9 cellular contexts compared by ENCODE assay signal in the genomic region with DNA sequence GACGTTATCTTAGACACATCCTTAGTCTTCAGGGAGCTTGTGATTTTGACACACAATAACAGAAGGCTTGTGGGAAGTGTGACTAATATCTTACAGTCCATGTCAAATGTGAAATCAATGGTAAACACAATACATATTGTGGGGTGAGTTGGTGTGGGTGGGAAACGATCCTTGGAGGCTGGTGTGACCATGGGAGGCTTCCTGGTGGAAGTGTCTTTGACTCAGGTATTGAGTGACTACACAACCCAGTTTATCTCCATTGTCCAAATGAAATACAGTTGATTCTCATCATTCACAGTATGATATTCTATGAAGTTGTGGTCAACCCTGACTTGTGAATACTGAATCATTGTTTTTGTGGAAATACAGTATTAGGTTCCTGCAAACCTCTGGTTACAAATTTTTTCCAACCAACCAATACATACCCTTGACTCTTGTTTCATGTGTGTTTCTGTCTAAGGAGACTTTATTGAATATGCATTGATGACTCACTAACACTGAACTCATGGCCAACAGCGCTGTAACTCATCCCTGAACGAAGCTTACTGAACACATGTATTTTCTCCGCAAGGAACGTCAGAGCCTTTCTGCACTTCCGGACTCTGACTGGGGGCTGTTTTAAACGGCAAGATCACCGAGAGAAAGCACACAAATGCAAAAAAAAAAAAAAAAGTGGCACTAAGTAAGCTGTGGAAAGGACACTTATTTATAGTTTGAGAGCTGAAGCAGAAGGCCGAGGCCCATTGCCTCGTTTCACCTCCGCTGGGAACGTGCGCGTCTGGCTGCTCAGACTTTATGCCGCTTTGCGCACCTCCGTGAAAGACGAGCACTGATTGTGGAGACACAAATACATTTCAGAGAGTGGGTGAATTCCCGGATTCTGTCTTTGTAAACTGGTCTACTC. TPM values are rescaled to one million over a fixed set of nuclear protein-coding genes. Genes with fewer than 3 reads are reported as not detected.
DNase-seq lines count a peak whose midpoint lies in the region; ATAC-seq and TF ChIP-seq lines count a peak whose summit lies in the region.
"Had no signal": no experiment of that assay in that cellular context is flagged by ENCODE, and none has a peak within 500 bp of the region (broad histone marks: within the 10 kb centered on the region; RNA-seq: fewer than 3 reads in every experiment).

No MANE protein-coding gene starts in this region.

- no peaks in the 10 kb centered on the region for H3K27me3 ChIP-seq in BE2C
- H3K27me3 ChIP-seq: colonic mucosa had no signal

- H3K4me1 ChIP-seq in BE2C: peaks cover 4% of the 10 kb centered on the region

- no peaks in the 10 kb centered on the region for H3K36me3 Mint-ChIP-seq in chondrocyte (ENCODE audit: low read depth)

- no peak for TF ChIP-seq POLR2A in NB4 (IDR thresholded peaks at IDR 0.05; ENCODE audit: extremely low read depth, insufficient read length)

- H3K4me3 ChIP-seq in NB4 (ENCODE audit: low read depth, low read length) (no peak overlapping the region), BE2C (ENCODE audit: low read depth, low read length) (no peak overlapping the region)
- H3K4me3 ChIP-seq: colonic mucosa had no signal

- no peaks in the 10 kb centered on the region for H3K36me3 ChIP-seq in BE2C
- H3K36me3 ChIP-seq: colonic mucosa had no signal

- peaks cover 38% of the 10 kb centered on the region for H3K4me1 Mint-ChIP-seq in chondrocyte (ENCODE audit: low read depth)

- H3K27me3 Mint-ChIP-seq in chondrocyte (ENCODE audit: low read depth): no peaks in the 10 kb centered on the region

- TF ChIP-seq CTCF in NB4 (IDR thresholded peaks at IDR 0.05; ENCODE audit: low read depth, low read length) (no peak), chondrocyte (IDR thresholded peaks at IDR 0.05) (no peak), BE2C (IDR thresholded peaks at IDR 0.05; ENCODE audit: low read depth, low read length) (no peak)

- peak; percentile 17 for DNase-seq in NB4 (ENCODE audit: low read depth)
- DNase-seq in chondrocyte (ENCODE audit: low spot score): no peak
- peak; percentile 70 for DNase-seq in stimulated activated CD4-positive, alpha-beta T cell treated with anti-CD3 and anti-CD28 coated beads, Interleukin-15, amount 100 ng/mL, for 24 hours
- no peak for DNase-seq in BE2C
- DNase-seq in SIG-M5 (lab: John Stamatoyannopoulos, UW): no peak
- no peak for DNase-seq in NCI-H1417 (lab: John Stamatoyannopoulos, UW)
- DNase-seq: colonic mucosa had no signal

- peak overlapping the region; percentile 82 for H3K27ac Mint-ChIP-seq in chondrocyte (ENCODE audit: unreplicated experiment)

- ATAC-seq in GM18868 (IDR thresholded peaks at IDR 0.05; ENCODE audit: unreplicated experiment): peak; percentile 36
- ATAC-seq in GM21381 (IDR thresholded peaks at IDR 0.05; ENCODE audit: unreplicated experiment): no peak

- no peaks in the 10 kb centered on the region for H3K9me3 Mint-ChIP-seq in chondrocyte (ENCODE audit: low read depth)

- no peaks in the 10 kb centered on the region for H3K9me3 ChIP-seq in BE2C
- H3K9me3 ChIP-seq: colonic mucosa had no signal

- H3K4me3 Mint-ChIP-seq in chondrocyte (ENCODE audit: unreplicated experiment): no peak overlapping the region

RNA-seq across cellular contexts. Expression of a gene that starts 58.9 kb away (rescaled TPM):
- 6.7 to 7.7 TPM (median 7.3 TPM) in 3 replicates for total RNA-seq in chondrocyte
- 3.2 TPM for polyA plus RNA-seq in BE2C (2012; ENCODE audit: insufficient read depth, insufficient read length, low read depth)

Comparison
In these comparisons a context has a peak if more than half of its experiments do, and no peak if none do; other contexts are left out.
1. DNase-seq: peak in NB4 (single experiment) and stimulated activated CD4-positive, alpha-beta T cell treated with anti-CD3 and anti-CD28 coated beads, Interleukin-15, amount 100 ng/mL, for 24 hours (single experiment); none in chondrocyte (single experiment), BE2C (single experiment), SIG-M5 (single experiment) and NCI-H1417 (0 of 3).